ENCODE assay signal across 13 cellular contexts in the genomic region with DNA sequence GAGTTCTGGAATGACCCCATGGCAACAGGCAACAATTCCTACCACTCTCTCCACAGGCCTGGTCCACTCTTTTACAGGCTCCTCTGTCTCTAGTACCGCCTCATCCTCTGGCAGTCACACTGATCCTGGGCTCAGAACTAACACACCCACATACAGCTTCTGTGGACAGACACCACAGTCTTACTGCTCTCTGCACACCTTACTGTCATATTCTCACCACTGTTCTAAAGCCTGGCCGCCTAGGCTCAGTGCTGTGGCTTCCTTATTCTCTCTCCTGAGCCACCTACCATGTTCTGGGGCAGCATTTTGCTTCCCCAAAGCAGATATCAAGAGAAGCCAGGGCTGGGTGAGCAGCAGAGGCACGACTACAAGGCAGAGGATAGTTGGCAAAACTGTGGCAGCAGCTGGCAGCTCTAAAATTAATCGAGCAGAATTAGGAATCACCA. TPM values are rescaled to one million over a fixed set of nuclear protein-coding genes. Genes with fewer than 3 reads are reported as not detected.
DNase-seq lines count a peak whose midpoint lies in the region; ATAC-seq and TF ChIP-seq lines count a peak whose summit lies in the region.
"Had no signal": no experiment of that assay in that cellular context is flagged by ENCODE, and none has a peak within 500 bp of the region (broad histone marks: within the 10 kb centered on the region; RNA-seq: fewer than 3 reads in every experiment).

No MANE protein-coding gene starts in this region.

- CTCF ChIA-PET in CD4-positive, alpha-beta memory T cell (lab: Charles Lee; ENCODE audit: partially characterized antibody): interaction anchor here (0.7 to 1.1 kb wide), 2 partner anchors 16 to 18 kb away, joined by 3 read pairs; no protein-coding TSS in a partner anchor
- CTCF ChIA-PET in activated B cell treated with CpG ODN at 0.5 μM for 24 hours (lab: Charles Lee): no interaction called here
- CTCF ChIA-PET in PC-9 (lab: Charles Lee): no interaction called here

- peaks cover 36 to 59% of the 10 kb centered on the region in 2 donors for H3K36me3 Mint-ChIP-seq in CD4-positive, alpha-beta memory T cell
- H3K36me3 Mint-ChIP-seq in activated B cell treated with CpG ODN at 0.5 μM for 24 hours (ENCODE audit: low read depth): peaks cover 53% of the 10 kb centered on the region

- no peak overlapping the region for H2AFZ ChIP-seq in PC-9

- peak; percentile 46 for ATAC-seq in GM21576 (IDR thresholded peaks at IDR 0.05; ENCODE audit: unreplicated experiment)
- ATAC-seq in activated B cell treated with CpG ODN at 0.5 μM for 24 hours (ENCODE audit: low read depth): no peak
- no peak for ATAC-seq in GM19328 (IDR thresholded peaks at IDR 0.05; ENCODE audit: unreplicated experiment)
- no peak for ATAC-seq in HG03460 (IDR thresholded peaks at IDR 0.05; ENCODE audit: unreplicated experiment)

- peaks cover 7% of the 10 kb centered on the region; the same call in 1 of the 2 replicates for H4K20me1 ChIP-seq in PC-9 (ENCODE audit: insufficient read depth)

- peak overlapping the region in 6 of 7 donors; percentile 16 to 53 (median 35) for H3K27ac Mint-ChIP-seq in CD4-positive, alpha-beta memory T cell
- peak overlapping the region; percentile 81 for H3K27ac Mint-ChIP-seq in activated B cell treated with CpG ODN at 0.5 μM for 24 hours

- H3K27ac ChIP-seq in CD4-positive, alpha-beta memory T cell (ENCODE audit: low read depth, low read length): no peak overlapping the region
- no peak overlapping the region for H3K27ac ChIP-seq in PC-9
- H3K27ac ChIP-seq: BLaER1 treated with 17β-estradiol and CSF1 and Interleukin-3, amounts not matched to agents 10 nM and 100 nM; esophagus squamous epithelium; HL-60 had no signal

- no peaks in the 10 kb centered on the region for H3K9me3 Mint-ChIP-seq in CD4-positive, alpha-beta memory T cell
- no peaks in the 10 kb centered on the region for H3K9me3 Mint-ChIP-seq in activated B cell treated with CpG ODN at 0.5 μM for 24 hours

- peaks cover 6% of the 10 kb centered on the region for H3K4me1 ChIP-seq in CD4-positive, alpha-beta memory T cell (ENCODE audit: insufficient read depth, low read length)
- H3K4me1 ChIP-seq in PC-9 (replicated peaks; ENCODE audit: insufficient read depth): no peaks in the 10 kb centered on the region

- no peak overlapping the region for H3K4me2 ChIP-seq in PC-9
- H3K4me2 ChIP-seq: BLaER1 treated with 17β-estradiol and CSF1 and Interleukin-3, amounts not matched to agents 10 nM and 100 nM had no signal

- no peak overlapping the region for H3K4me3 ChIP-seq in CD4-positive, alpha-beta memory T cell (ENCODE audit: low read length in 2 of 2)
- H3K4me3 ChIP-seq in PC-9: no peak overlapping the region
- H3K4me3 ChIP-seq: BLaER1 treated with 17β-estradiol and CSF1 and Interleukin-3, amounts not matched to agents 10 nM and 100 nM; esophagus squamous epithelium; MG63 had no signal

- H3K27me3 ChIP-seq in CD4-positive, alpha-beta memory T cell (ENCODE audit: insufficient read depth, low read length): no peaks in the 10 kb centered on the region
- no peaks in the 10 kb centered on the region for H3K27me3 ChIP-seq in PC-9 (ENCODE audit: insufficient read depth, low read depth)
- H3K27me3 ChIP-seq: BLaER1 treated with 17β-estradiol and CSF1 and Interleukin-3, amounts not matched to agents 10 nM and 100 nM; esophagus squamous epithelium; MG63 had no signal

- intact Hi-C loops in CD4-positive, alpha-beta memory T cell (cut with micrococcal nuclease): no loop called here
- intact Hi-C loops in activated B cell treated with CpG ODN at 0.5 μM for 24 hours (cut with micrococcal nuclease) (no loop called here), PC-9 (cut with micrococcal nuclease; ENCODE audit: unreplicated experiment) (no loop called here)

- H3F3A ChIP-seq in PC-9 (ENCODE audit: insufficient read depth, low read depth): no peaks in the 10 kb centered on the region

- no TSS peak for BruUV-seq in PC-9 (replicated peaks; lab: Mats Ljungman, UMichigan)

- H3K4me3 Mint-ChIP-seq in CD4-positive, alpha-beta memory T cell: peak overlapping the region in 1 of 8 donors; percentile 24
- H3K4me3 Mint-ChIP-seq in activated B cell treated with CpG ODN at 0.5 μM for 24 hours: no peak overlapping the region

- H3K27me3 Mint-ChIP-seq in CD4-positive, alpha-beta memory T cell: no peaks in the 10 kb centered on the region
- no peaks in the 10 kb centered on the region for H3K27me3 Mint-ChIP-seq in activated B cell treated with CpG ODN at 0.5 μM for 24 hours

- no peaks in the 10 kb centered on the region for H3K9me3 ChIP-seq in CD4-positive, alpha-beta memory T cell (ENCODE audit: control insufficient read depth in 1 of 2, low read length in 2 of 2)
- no peaks in the 10 kb centered on the region for H3K9me3 ChIP-seq in PC-9 (ENCODE audit: insufficient read depth, low read depth)
- H3K9me3 ChIP-seq: BLaER1 treated with 17β-estradiol and CSF1 and Interleukin-3, amounts not matched to agents 10 nM and 100 nM; esophagus squamous epithelium; MG63 had no signal

- DNase-seq in CD4-positive, alpha-beta memory T cell: no peak
- DNase-seq in activated B cell treated with CpG ODN at 0.5 μM for 24 hours: no peak
- DNase-seq in middle frontal gyrus (ENCODE audit: extremely low spot score, low spot score): peak; percentile 54
- DNase-seq in stimulated activated CD4-positive, alpha-beta T cell treated with anti-CD3 and anti-CD28 coated beads, Interleukin-4, amount 100 ng/mL, for 24 hours: no peak
- no peak for DNase-seq in PC-9
- DNase-seq: esophagus squamous epithelium, MG63, SHP77 had no signal

- peaks cover 24% of the 10 kb centered on the region for H3K36me3 ChIP-seq in CD4-positive, alpha-beta memory T cell (ENCODE audit: insufficient read depth, low read length)
- H3K36me3 ChIP-seq in PC-9 (ENCODE audit: low read depth): 0 out of 2 replicates have a peak, but pooled peaks cover 9% of the 10 kb centered on the region

- H3K4me1 Mint-ChIP-seq in CD4-positive, alpha-beta memory T cell: peaks cover 20 to 51% (median 36%) of the 10 kb centered on the region in 4 donors
- peaks cover 32% of the 10 kb centered on the region for H3K4me1 Mint-ChIP-seq in activated B cell treated with CpG ODN at 0.5 μM for 24 hours

- H3K79me2 ChIP-seq in PC-9 (ENCODE audit: low read depth): 0 out of 2 replicates have a peak, but pooled peaks cover 9% of the 10 kb centered on the region

- no peaks in the 10 kb centered on the region for H3K9me2 ChIP-seq in PC-9 (ENCODE audit: insufficient read depth)

- POLR2A ChIA-PET in CD4-positive, alpha-beta memory T cell (lab: Charles Lee; ENCODE audit: partially characterized antibody): interaction anchor here (1.6 kb wide), 1 partner anchor 9 kb away, joined by 7 read pairs; no protein-coding TSS in a partner anchor
- POLR2A ChIA-PET in activated B cell treated with CpG ODN at 0.5 μM for 24 hours (lab: Charles Lee): interaction anchor here (0.7 kb wide), 1 partner anchor 16 kb away, joined by 3 read pairs; no protein-coding TSS in a partner anchor
- POLR2A ChIA-PET in PC-9 (lab: Charles Lee; ENCODE audit: unreplicated experiment): no interaction called here

- TF ChIP-seq CTCF in activated B cell treated with CpG ODN at 0.5 μM for 24 hours (IDR thresholded peaks at IDR 0.05) (no peak), PC-9 (conservative IDR thresholded peaks at IDR 0.05) (no peak)

RNA-seq across cellular contexts. Expression of gene REEP5, which starts 14.8 kb away (rescaled TPM):
- total RNA-seq in CD4-positive, alpha-beta memory T cell: 10 to 100 TPM; 55.6 to 61.1 TPM
- polyA plus RNA-seq in CD4-positive, alpha-beta memory T cell: 100 to 1,000 TPM; 113 to 117 TPM
- total RNA-seq in activated B cell treated with CpG ODN at 0.5 μM for 24 hours: 44.5 and 46.8 TPM in 2 replicates
- total RNA-seq in PC-9 (2021): 45.2 and 53.6 TPM in 2 replicates

RNA-seq across cellular contexts. Expression of gene SRP19, which starts 46.1 kb away (rescaled TPM):
- total RNA-seq in CD4-positive, alpha-beta memory T cell: 10 to 100 TPM; 51.4 to 54.4 TPM
- polyA plus RNA-seq in CD4-positive, alpha-beta memory T cell: 100 to 1,000 TPM; 150 to 163 TPM
- total RNA-seq in activated B cell treated with CpG ODN at 0.5 μM for 24 hours (50.4 and 51.6 TPM in 2 replicates), PC-9 (2021) (26.8 and 34.4 TPM in 2 replicates)
